ENCODE assay signal across 26 cellular contexts in the genomic region with DNA sequence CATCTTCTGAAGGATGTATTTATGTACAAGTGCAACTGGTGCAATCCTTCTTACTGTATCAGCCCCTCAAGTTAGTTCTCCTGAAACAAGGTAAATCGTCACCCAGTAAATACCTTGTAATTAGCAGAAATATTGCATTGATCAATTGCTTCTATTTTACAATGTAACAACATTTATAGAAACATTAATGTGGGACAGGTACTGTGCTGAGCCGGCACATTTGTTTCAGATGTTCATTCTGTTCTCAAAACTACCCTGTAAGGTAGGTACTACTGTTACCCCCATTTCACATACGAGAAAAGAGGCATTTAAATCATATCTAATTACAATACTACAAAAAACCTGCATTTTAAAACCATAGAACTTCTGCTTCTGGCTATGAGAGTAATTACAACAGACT. TPM values are rescaled to one million over a fixed set of nuclear protein-coding genes. Genes with fewer than 3 reads are reported as not detected.
A peak's percentile ranks its signal among the peaks of the same experiment; 100 is the strongest.
DNase-seq lines count a peak whose midpoint lies in the region; ATAC-seq, FAIRE-seq and TF ChIP-seq lines count a peak whose summit lies in the region.
"Had no signal": no experiment of that assay in that cellular context is flagged by ENCODE, and none has a peak within 500 bp of the region (broad histone marks: within the 10 kb centered on the region; RNA-seq: fewer than 3 reads in every experiment).

No MANE protein-coding gene starts in this region.

- H3K4me1 ChIP-seq in GM23338 (ENCODE audit: insufficient read depth) (peaks cover 57% of the 10 kb centered on the region), astrocyte (ENCODE audit: insufficient read depth, low read length) (peaks cover 6% of the 10 kb centered on the region), iPS-20b (ENCODE audit: insufficient read depth, low read length) (peaks cover 45% of the 10 kb centered on the region), skeletal muscle satellite cell (ENCODE audit: control insufficient read depth, insufficient read depth, low read length) (peaks cover 68% of the 10 kb centered on the region), H9 (ENCODE audit: insufficient read depth, low read length) (0 out of 2 replicates have a peak, but pooled peaks cover 4% of the 10 kb centered on the region)

- H2AK5ac ChIP-seq in H9 (ENCODE audit: insufficient read length, low read length), result no peak overlapping the region

- H2BK5ac ChIP-seq in H9 (ENCODE audit: insufficient read length, low read length), result no peak overlapping the region

- DNase-seq in GM23338 (ENCODE audit: low spot score), result no peak
- DNase-seq in astrocyte (ENCODE audit: low read depth), result no peak
- no peak for DNase-seq in nephron progenitor cell
- no peak for DNase-seq in H9
- DNase-seq in NCI-H1930 (lab: John Stamatoyannopoulos, UW), result no peak
- DNase-seq in activated CD8-positive, alpha-beta memory T cell treated with anti-CD3 and anti-CD28 coated beads for 24 hours, result no peak
- DNase-seq: AML-193; Caco-2; CD8-positive, alpha-beta T cell; DMS79 treated with DMSO at 0.1 percent for 48 hours; NCI-H1092; NCI-H1417 treated with DMSO at 0.1 percent for 48 hours; NCI-H1694 treated with DMSO at 0.1 percent for 48 hours; NCI-H2081 treated with DMSO at 0.1 percent for 48 hours; NCI-H2171; NCI-H226; NCI-H510A; NCI-H69; SHP77 had no signal

- peaks cover 38% of the 10 kb centered on the region for H3K4me1 Mint-ChIP-seq in GM23338
- H3K4me1 Mint-ChIP-seq in astrocyte (ENCODE audit: low read depth, unreplicated experiment), result peaks cover 35% of the 10 kb centered on the region
- no peaks in the 10 kb centered on the region for H3K4me1 Mint-ChIP-seq in nephron progenitor cell
- H3K4me1 Mint-ChIP-seq in H9, result peaks cover 33 to 37% of the 10 kb centered on the region in 2 experiments

- no peaks in the 10 kb centered on the region for H3F3A ChIP-seq in GM23338 (replicated peaks; ENCODE audit: low read depth)

- H2BK15ac ChIP-seq in H9 (ENCODE audit: low read depth, low read length), result no peak overlapping the region

- H4K5ac ChIP-seq in H9 (ENCODE audit: insufficient read length, low read depth, low read length), result no peak overlapping the region

- TF ChIP-seq CTCF in GM23338 (conservative IDR thresholded peaks at IDR 0.05; ENCODE audit: low read depth in 2 of 2), result no peak
- no peak for TF ChIP-seq CTCF in astrocyte (IDR thresholded peaks at IDR 0.05; ENCODE audit: insufficient read depth, low read depth, low read length)
- TF ChIP-seq CTCF in nephron progenitor cell (IDR thresholded peaks at IDR 0.05), result no peak
- no peak for TF ChIP-seq CTCF in H9 (conservative IDR thresholded peaks at IDR 0.05)

- H3K27me3 Mint-ChIP-seq in GM23338 (ENCODE audit: insufficient read depth, low read depth, poor library complexity), result peaks cover 5% of the 10 kb centered on the region
- no peaks in the 10 kb centered on the region for H3K27me3 Mint-ChIP-seq in astrocyte (ENCODE audit: low read depth, unreplicated experiment)
- H3K27me3 Mint-ChIP-seq in nephron progenitor cell (ENCODE audit: low read depth, poor library complexity), result no peaks in the 10 kb centered on the region
- H3K27me3 Mint-ChIP-seq in H9 (ENCODE audit: low read depth), result no peaks in the 10 kb centered on the region
- H3K27me3 Mint-ChIP-seq: IgD-negative memory B cell had no signal

- H4K20me1 ChIP-seq in GM23338 (replicated peaks; ENCODE audit: insufficient read depth) (peaks cover 68% of the 10 kb centered on the region), astrocyte (ENCODE audit: insufficient read depth, low read length) (peaks cover 100% of the 10 kb centered on the region), H9 (ENCODE audit: control insufficient read depth, insufficient read depth, insufficient read length) (no peaks in the 10 kb centered on the region)

- H3K9me2 ChIP-seq in GM23338 (ENCODE audit: insufficient read depth), result no peaks in the 10 kb centered on the region

- H3K9me3 Mint-ChIP-seq in GM23338 (no peaks in the 10 kb centered on the region), astrocyte (ENCODE audit: unreplicated experiment) (no peaks in the 10 kb centered on the region), nephron progenitor cell (peaks cover 17% of the 10 kb centered on the region), H9 (no peaks in the 10 kb centered on the region; a peak in 1 of 5 replicates)

- H3K79me1 ChIP-seq in H9 (ENCODE audit: insufficient read depth, low read depth, low read length, poor library complexity, severe bottlenecking), result peaks cover 5% of the 10 kb centered on the region

- no peak overlapping the region for H3K4me3 Mint-ChIP-seq in GM23338
- no peak overlapping the region for H3K4me3 Mint-ChIP-seq in astrocyte (ENCODE audit: unreplicated experiment)
- H3K4me3 Mint-ChIP-seq in nephron progenitor cell, result no peak overlapping the region
- no peak overlapping the region for H3K4me3 Mint-ChIP-seq in H9
- H3K4me3 Mint-ChIP-seq: CD8-positive, alpha-beta T cell; IgD-negative memory B cell had no signal

- no peak overlapping the region for H4K91ac ChIP-seq in H9 (ENCODE audit: insufficient read length, low read depth, low read length)

- no peak overlapping the region for H3K4me3 ChIP-seq in GM23338
- H3K4me3 ChIP-seq in astrocyte (ENCODE audit: insufficient read depth, low read depth, low read length), result no peak overlapping the region
- H3K4me3 ChIP-seq in iPS-20b (ENCODE audit: low read length), result no peak overlapping the region
- no peak overlapping the region for H3K4me3 ChIP-seq in skeletal muscle satellite cell (ENCODE audit: low read length)
- H3K4me3 ChIP-seq: BLaER1 treated with 17β-estradiol and CSF1 and Interleukin-3, amounts not matched to agents 10 nM and 100 nM had no signal

- peaks cover 100% of the 10 kb centered on the region for H3K79me2 ChIP-seq in GM23338 (replicated peaks; ENCODE audit: insufficient read depth)
- peaks cover 100% of the 10 kb centered on the region for H3K79me2 ChIP-seq in astrocyte (ENCODE audit: insufficient read depth, low read length)
- peaks cover 47% of the 10 kb centered on the region for H3K79me2 ChIP-seq in H9 (ENCODE audit: insufficient read depth, low read length)

- no peak overlapping the region for H3K18ac ChIP-seq in H9 (ENCODE audit: insufficient read length, low read depth, low read length)

- H3K27ac ChIP-seq in GM23338 (ENCODE audit: low read depth) (no peak overlapping the region), astrocyte (ENCODE audit: low read depth, low read length) (no peak overlapping the region), iPS-20b (ENCODE audit: low read length) (no peak overlapping the region), H9 (ENCODE audit: insufficient read length, low read depth, low read length) (no peak overlapping the region)
- H3K27ac ChIP-seq: RWPE1 had no signal

- H3K9ac ChIP-seq in astrocyte (ENCODE audit: low read length) (no peak overlapping the region), iPS-20b (ENCODE audit: low read depth, low read length) (peak overlapping the region; percentile 12; the same call in 1 of the 2 replicates), skeletal muscle satellite cell (ENCODE audit: low read depth, low read length) (no peak overlapping the region), H9 (ENCODE audit: extremely low read depth, insufficient read length, low read length) (no peak overlapping the region)
- H3K9ac ChIP-seq: BLaER1 treated with 17β-estradiol and CSF1 and Interleukin-3, amounts not matched to agents 10 nM and 100 nM had no signal

- no peak overlapping the region for H3K56ac ChIP-seq in H9 (ENCODE audit: insufficient read length, low read depth, low read length)

- H3K4ac ChIP-seq in H9 (ENCODE audit: low read depth, low read length), result no peak overlapping the region

- H3K4me2 ChIP-seq in GM23338 (no peak overlapping the region), astrocyte (ENCODE audit: low read length) (peak overlapping the region; percentile 10), skeletal muscle satellite cell (ENCODE audit: low read length) (peak overlapping the region; percentile 7), H9 (ENCODE audit: insufficient read depth, insufficient read length, low read length) (no peak overlapping the region)

- H2BK120ac ChIP-seq in H9 (ENCODE audit: low read depth, low read length, poor library complexity, severe bottlenecking), result no peak overlapping the region

- H3K23ac ChIP-seq in H9 (ENCODE audit: insufficient read length, low read depth, low read length), result no peak overlapping the region

- ATAC-seq in GM23338, result no peak
- ATAC-seq: CD8-positive, alpha-beta T cell had no signal

- no peak overlapping the region for H2BK20ac ChIP-seq in H9 (ENCODE audit: low read depth, low read length, poor library complexity, severe bottlenecking)

- no peak for FAIRE-seq in astrocyte (lab: Jason Lieb, UNC)
- FAIRE-seq: A204.1, GM12892 had no signal

- H3K9me3 ChIP-seq in astrocyte (ENCODE audit: insufficient read depth, low read depth, low read length) (no peaks in the 10 kb centered on the region), iPS-20b (ENCODE audit: insufficient read depth, low read depth, low read length) (no peaks in the 10 kb centered on the region), skeletal muscle satellite cell (replicated peaks; ENCODE audit: low read length) (no peaks in the 10 kb centered on the region), H9 (ENCODE audit: control insufficient read depth, low read depth, low read length) (no peaks in the 10 kb centered on the region)
- H3K9me3 ChIP-seq: Caco-2 had no signal

- no peak overlapping the region for H2AFZ ChIP-seq in GM23338
- no peak overlapping the region for H2AFZ ChIP-seq in astrocyte (ENCODE audit: low read depth, low read length)
- H2AFZ ChIP-seq in H9 (ENCODE audit: low read length), result no peak overlapping the region

- no peaks in the 10 kb centered on the region for H3K23me2 ChIP-seq in H9 (ENCODE audit: insufficient read length, low read depth, low read length, poor library complexity, severe bottlenecking)

- no peak overlapping the region for H4K8ac ChIP-seq in H9 (replicated peaks; ENCODE audit: insufficient read length, low read depth, low read length)

- no peak overlapping the region for H2BK12ac ChIP-seq in H9 (ENCODE audit: insufficient read length, low read depth, low read length)

- H3K14ac ChIP-seq in H9 (ENCODE audit: insufficient read depth, low read length), result no peak overlapping the region

- WGBS in H9 (ENCODE audit: extremely low coverage, insufficient read length, low lambda C conversion rate), result no CpG with 5 or more reads among the region's 3 CpGs

- H3K27ac Mint-ChIP-seq in GM23338 (peak overlapping the region; percentile 71; the same call in 1 of the 2 replicates), astrocyte (ENCODE audit: unreplicated experiment) (peak overlapping the region; percentile 9), nephron progenitor cell (no peak overlapping the region), H9 (peak overlapping the region in 1 of 3 experiments; percentile 62; a peak in 1 of 7 replicates)
- H3K27ac Mint-ChIP-seq: IgD-negative memory B cell had no signal

- H3K36me3 Mint-ChIP-seq in GM23338 (ENCODE audit: low read depth) (peaks cover 6% of the 10 kb centered on the region; the same call in 2 of the 3 replicates), astrocyte (ENCODE audit: low read depth, unreplicated experiment) (no peaks in the 10 kb centered on the region), nephron progenitor cell (ENCODE audit: low read depth) (peaks cover 39% of the 10 kb centered on the region), H9 (ENCODE audit: insufficient read depth in 1 of 3, low read depth in 3 of 3) (peaks cover 0 to 9% (median 2%) of the 10 kb centered on the region in 3 experiments; a peak in 3 of 7 replicates)
- H3K36me3 Mint-ChIP-seq: IgD-negative memory B cell had no signal

- no peaks in the 10 kb centered on the region for H3K36me3 ChIP-seq in GM23338 (ENCODE audit: insufficient read depth)
- peaks cover 4% of the 10 kb centered on the region for H3K36me3 ChIP-seq in astrocyte (ENCODE audit: insufficient read depth, low read length)
- H3K36me3 ChIP-seq in iPS-20b (ENCODE audit: insufficient read depth, low read depth, low read length), result peaks cover 4% of the 10 kb centered on the region; the same call in 1 of the 2 replicates
- H3K36me3 ChIP-seq in skeletal muscle satellite cell (ENCODE audit: insufficient read depth, low read length), result peaks cover 29% of the 10 kb centered on the region

- H3K27me3 ChIP-seq in GM23338 (ENCODE audit: insufficient read depth) (no peaks in the 10 kb centered on the region), astrocyte (ENCODE audit: insufficient read depth, low read length) (no peaks in the 10 kb centered on the region), iPS-20b (ENCODE audit: insufficient read depth, low read length) (no peaks in the 10 kb centered on the region), skeletal muscle satellite cell (ENCODE audit: control insufficient read depth, insufficient read depth, low read length) (no peaks in the 10 kb centered on the region), H9 (ENCODE audit: insufficient read depth, low read length) (no peaks in the 10 kb centered on the region)
- H3K27me3 ChIP-seq: BLaER1 treated with 17β-estradiol and CSF1 and Interleukin-3, amounts not matched to agents 10 nM and 100 nM had no signal

- no peak overlapping the region for H3T11ph ChIP-seq in H9 (ENCODE audit: low read length)

RNA-seq across cellular contexts. Expression of gene RTN4, which starts 19.5 kb away (rescaled TPM):
- 221 and 244 TPM in 2 replicates for total RNA-seq in GM23338 (2014; rRNA removed; shearing (Covaris generic))
- polyA plus RNA-seq in GM23338 (2016; fragmentation: Nextera tagmentation; extraction: Ambion mirVana), result 218 and 221 TPM in 2 replicates
- total RNA-seq in astrocyte (509 and 541 TPM in 2 replicates), H9 (2021) (200 and 205 TPM in 2 replicates)
- 351 and 380 TPM in 2 replicates for total RNA-seq in skeletal muscle satellite cell (2012; rRNA removed)

Comparison
In these comparisons a context has a peak if more than half of its experiments do, and no peak if none do; other contexts are left out.
1. H3K4me2 ChIP-seq: peak in astrocyte (single experiment) and skeletal muscle satellite cell (single experiment); none in GM23338 (single experiment) and H9 (single experiment).